ENCODE assay signal across 9 cellular contexts in genomic region chr19:3479819-3480215, GRCh38. TPM values are rescaled to one million over a fixed set of nuclear protein-coding genes. Genes with fewer than 3 reads are reported as not detected.
DNase-seq lines count a peak whose midpoint lies in the region; ATAC-seq and TF ChIP-seq lines count a peak whose summit lies in the region.
"Had no signal": no experiment of that assay in that cellular context is flagged by ENCODE, and none has a peak within 500 bp of the region (broad histone marks: within the 10 kb centered on the region; RNA-seq: fewer than 3 reads in every experiment).

No MANE protein-coding gene starts in this region.

- intact Hi-C loops in breast epithelium (cut with DNase I; ENCODE audit: low total_unique reads) (loop anchor here (2.0 kb wide), 1 partner anchor 73 kb away; no protein-coding TSS in a partner anchor), MCF 10A (cut with micrococcal nuclease) (no loop called here), stomach (cut with DNase I; ENCODE audit: low total_unique reads) (no loop called here)

- H3K4me3 ChIP-seq in breast epithelium = peak overlapping the region in 2 of 3 donors; percentile 19 to 34
- H3K4me3 ChIP-seq in RWPE2 (ENCODE audit: severe bottlenecking) = no peak overlapping the region
- peak overlapping the region; percentile 32 to 40 (median 38) for H3K4me3 ChIP-seq in stomach

- H3K27me3 Mint-ChIP-seq in MCF 10A (ENCODE audit: insufficient read depth, unreplicated experiment) (no peaks in the 10 kb centered on the region), progenitor cell of endocrine pancreas (peaks cover 6% of the 10 kb centered on the region)
- no peaks in the 10 kb centered on the region for H3K27me3 Mint-ChIP-seq in effector memory CD8-positive, alpha-beta T cell

- DNase-seq in breast epithelium (ENCODE audit: low spot score in 2 of 2) (no peak), MCF 10A (ENCODE audit: unreplicated experiment) (no peak), RWPE2 (ENCODE audit: low spot score) (no peak), stomach (peak; percentile 57), AML-193 (lab: John Stamatoyannopoulos, UW) (no peak), progenitor cell of endocrine pancreas (ENCODE audit: low spot score, unreplicated experiment) (no peak)
- DNase-seq in effector memory CD8-positive, alpha-beta T cell = peak in 2 of 3 experiments; percentile 28
- DNase-seq: cerebellar nuclear complex had no signal

- peak; percentile 60; the same call in 2 of the 3 replicates for ATAC-seq in RWPE2 (ENCODE audit: low read depth)
- ATAC-seq in effector memory CD8-positive, alpha-beta T cell (replicated peaks) = peak; percentile 52
- ATAC-seq in HG03457 (IDR thresholded peaks at IDR 0.05; ENCODE audit: unreplicated experiment) = no peak

- H3K9me3 ChIP-seq in breast epithelium = no peaks in the 10 kb centered on the region
- no peaks in the 10 kb centered on the region for H3K9me3 ChIP-seq in RWPE2 (ENCODE audit: severe bottlenecking)
- H3K9me3 ChIP-seq in stomach = no peaks in the 10 kb centered on the region

- POLR2A ChIA-PET in MCF 10A (lab: Yijun Ruan, JAX) = interaction anchor here (1.2 to 1.4 kb wide), 2 partner anchors 21 to 175 kb away, joined by 5 to 7 read pairs; partner anchors contain the start of gene DOHH

- 17 to 40% (median 19%) methylated on average over 10 of the region's 10 CpGs for WGBS in stomach, 5 donors

- H3K9me3 Mint-ChIP-seq in MCF 10A (ENCODE audit: unreplicated experiment) = no peaks in the 10 kb centered on the region
- no peaks in the 10 kb centered on the region for H3K9me3 Mint-ChIP-seq in effector memory CD8-positive, alpha-beta T cell
- H3K9me3 Mint-ChIP-seq in progenitor cell of endocrine pancreas (ENCODE audit: low read depth) = no peaks in the 10 kb centered on the region

- H3K27ac ChIP-seq in breast epithelium (no peak overlapping the region), RWPE2 (ENCODE audit: poor library complexity, severe bottlenecking) (no peak overlapping the region), stomach (peak overlapping the region; percentile 45 to 89 (median 83))

- CTCF ChIA-PET in MCF 10A (lab: Yijun Ruan, JAX) = interaction anchor here (0.9 to 1.3 kb wide), 4 partner anchors 18 to 175 kb away, joined by 3 to 6 read pairs (median 4); no protein-coding TSS in a partner anchor

- peaks cover under 1% of the 10 kb centered on the region for H3K4me1 Mint-ChIP-seq in MCF 10A (ENCODE audit: insufficient read depth, unreplicated experiment)
- H3K4me1 Mint-ChIP-seq in effector memory CD8-positive, alpha-beta T cell (ENCODE audit: low read depth in 2 of 2) = peaks cover 13 to 17% of the 10 kb centered on the region in 2 donors
- peaks cover 4% of the 10 kb centered on the region for H3K4me1 Mint-ChIP-seq in progenitor cell of endocrine pancreas (ENCODE audit: low read depth)

- H3K27ac Mint-ChIP-seq in MCF 10A (ENCODE audit: low read depth, unreplicated experiment) (no peak overlapping the region), progenitor cell of endocrine pancreas (no peak overlapping the region)
- peak overlapping the region in 1 of 2 donors; percentile 71 for H3K27ac Mint-ChIP-seq in effector memory CD8-positive, alpha-beta T cell

- H3K4me3 Mint-ChIP-seq in MCF 10A (ENCODE audit: unreplicated experiment) (no peak overlapping the region), progenitor cell of endocrine pancreas (ENCODE audit: low read depth) (no peak overlapping the region)
- peak overlapping the region in 1 of 2 donors; percentile 68 for H3K4me3 Mint-ChIP-seq in effector memory CD8-positive, alpha-beta T cell

- TF ChIP-seq CTCF in breast epithelium (IDR thresholded peaks at IDR 0.05) = no peak
- no peak for TF ChIP-seq CTCF in MCF 10A (IDR thresholded peaks at IDR 0.05; ENCODE audit: unreplicated experiment)
- TF ChIP-seq CTCF in RWPE2 (IDR thresholded peaks at IDR 0.05; ENCODE audit: poor library complexity, severe bottlenecking) = no peak
- TF ChIP-seq CTCF in stomach (IDR thresholded peaks at IDR 0.05) = no peak
- no peak for TF ChIP-seq CTCF in progenitor cell of endocrine pancreas (IDR thresholded peaks at IDR 0.05; ENCODE audit: unreplicated experiment)

- H3K36me3 Mint-ChIP-seq in MCF 10A (ENCODE audit: insufficient read depth, unreplicated experiment) (no peaks in the 10 kb centered on the region), progenitor cell of endocrine pancreas (ENCODE audit: insufficient read depth) (no peaks in the 10 kb centered on the region)
- peaks cover 12% of the 10 kb centered on the region for H3K36me3 Mint-ChIP-seq in effector memory CD8-positive, alpha-beta T cell (ENCODE audit: insufficient read depth)

- H3K27me3 ChIP-seq in breast epithelium = peaks cover 8 to 37% of the 10 kb centered on the region in 2 donors
- H3K27me3 ChIP-seq in RWPE2 (ENCODE audit: insufficient read depth, poor library complexity, severe bottlenecking) = peaks cover 17% of the 10 kb centered on the region
- H3K27me3 ChIP-seq in stomach = peaks cover 0 to 64% (median 11%) of the 10 kb centered on the region in 3 donors

- no peak for TF ChIP-seq POLR2A in breast epithelium (IDR thresholded peaks at IDR 0.05)
- TF ChIP-seq POLR2A in stomach (IDR thresholded peaks at IDR 0.05) = no peak

- no peaks in the 10 kb centered on the region for H3K4me1 ChIP-seq in breast epithelium
- H3K4me1 ChIP-seq in RWPE2 (ENCODE audit: insufficient read depth, poor library complexity, severe bottlenecking) = no peaks in the 10 kb centered on the region
- peaks cover 7 to 52% (median 38%) of the 10 kb centered on the region in 4 donors for H3K4me1 ChIP-seq in stomach

- no TSS peak for BruUV-seq in MCF 10A (replicated peaks; lab: Mats Ljungman, UMichigan)

- H3K36me3 ChIP-seq in breast epithelium (no peaks in the 10 kb centered on the region), RWPE2 (ENCODE audit: low read depth) (no peaks in the 10 kb centered on the region), stomach (peaks cover 0 to 8% (median 0%) of the 10 kb centered on the region in 4 donors)

- TF ChIP-seq EP300 in stomach (IDR thresholded peaks at IDR 0.05) = no peak

RNA-seq across cellular contexts. Expression of gene SMIM24, which starts 0.5 kb away (rescaled TPM):
- total RNA-seq in breast epithelium (1 to 10 TPM in 2 of 3 donors, not detected in 1; 2.0 to 6.7 TPM), MCF 10A (2022) (not detected in 2 replicates), stomach (100 to 1,000 TPM in 1 of 5 donors, 10 to 100 TPM in 1, 1 to 10 TPM in 2, not detected in 1; 1.4 to 178 (median 38.3) TPM), progenitor cell of endocrine pancreas (1.3 and 1.6 TPM in 2 replicates)
- 100 to 1,000 TPM in 1 of 3 donors, 10 to 100 TPM in 2; 14.1 to 116 (median 68.7) TPM for polyA plus RNA-seq in stomach

RNA-seq across cellular contexts. Expression of gene SMIM44, which starts 3.4 kb away (rescaled TPM):
- total RNA-seq in breast epithelium (not detected), MCF 10A (2022) (not detected in 2 replicates), stomach (not detected), progenitor cell of endocrine pancreas (not detected in 2 replicates)
- polyA plus RNA-seq in stomach = 1 to 10 TPM in 1 of 3 donors, not detected in 2; 2.7 TPM

RNA-seq across cellular contexts. Expression of gene DOHH, which starts 20.7 kb away (rescaled TPM):
- total RNA-seq in breast epithelium (10 to 100 TPM; 11.6 to 13.4 (median 12.2) TPM), MCF 10A (2022) (14.9 and 16.3 TPM in 2 replicates), stomach (10 to 100 TPM in 2 of 5 donors, 1 to 10 TPM in 1, under 1 TPM in 1, not detected in 1; 0.45 to 21.7 (median 11.1) TPM), progenitor cell of endocrine pancreas (9.4 and 9.9 TPM in 2 replicates)
- 10 to 100 TPM; 10.7 to 14.1 (median 13.6) TPM for polyA plus RNA-seq in stomach

RNA-seq across cellular contexts. Expression of gene FZR1, which starts 26.3 kb away (rescaled TPM):
- total RNA-seq in breast epithelium (10 to 100 TPM; 15.8 to 28.7 (median 26.5) TPM), MCF 10A (2022) (46.4 and 48.9 TPM in 2 replicates), stomach (100 to 1,000 TPM in 1 of 5 donors, 10 to 100 TPM in 3, 1 to 10 TPM in 1; 9.4 to 113 (median 31.9) TPM), progenitor cell of endocrine pancreas (61.3 and 70.5 TPM in 2 replicates)
- 10 to 100 TPM; 10.5 to 17.2 (median 13.9) TPM for polyA plus RNA-seq in stomach

RNA-seq across cellular contexts. Expression of gene TEKTIP1, which starts 59.2 kb away (rescaled TPM):
- total RNA-seq in breast epithelium (1 to 10 TPM in 1 of 3 donors, not detected in 2; 2.0 TPM), MCF 10A (2022) (0.49 and 1.0 TPM in 2 replicates), stomach (not detected), progenitor cell of endocrine pancreas (3.8 and 4.0 TPM in 2 replicates)
- under 1 TPM in 2 of 3 donors, not detected in 1; 0.28 to 1.00 TPM for polyA plus RNA-seq in stomach

Comparison
In these comparisons a context has a peak if more than half of its experiments do, and no peak if none do; other contexts are left out.
1. DNase-seq: peak in effector memory CD8-positive, alpha-beta T cell (2 of 3) and stomach (single experiment); none in breast epithelium (0 of 2), MCF 10A (single experiment), RWPE2 (single experiment), AML-193 (0 of 2) and progenitor cell of endocrine pancreas (single experiment).
2. H3K27ac ChIP-seq: peak in stomach (5 of 5); none in breast epithelium (0 of 2) and RWPE2 (single experiment).